29 cellular contexts compared by ENCODE assay signal in genomic region chr18:10558967-10559298, GRCh38.
"Had no signal": no experiment of that assay in that cellular context is flagged by ENCODE, and none has a peak within 500 bp of the region (broad histone marks: within the 10 kb centered on the region; RNA-seq: fewer than 3 reads in every experiment).

No MANE protein-coding gene starts in this region.

- H3K4me3 ChIP-seq: SJSA1 had no signal

- H3K4me2 ChIP-seq: SK-N-SH had no signal

- ATAC-seq: activated CD4-positive, alpha-beta T cell treated with anti-CD3 and anti-CD28 coated beads for 36 hours; activated T-cell treated with anti-CD3 and anti-CD28 coated beads, Interleukin-2, amount 50 U/mL, for 4 hours; PC-3 had no signal

- DNase-seq: activated CD4-positive, alpha-beta memory T cell treated with anti-CD3 and anti-CD28 coated beads for 36 hours; activated CD4-positive, alpha-beta T cell treated with anti-CD3 and anti-CD28 coated beads for 36 hours; activated CD4-positive, alpha-beta T cell treated with anti-CD3 and anti-CD28 coated beads, Interleukin-2, amount 50 U/mL, for 1 hour; activated CD8-positive, alpha-beta memory T cell treated with anti-CD3 and anti-CD28 coated beads, Interleukin-2, amount 50 U/mL, for 4 hours; activated naive CD4-positive, alpha-beta T cell; activated naive CD4-positive, alpha-beta T cell treated with anti-CD3 and anti-CD28 coated beads, Interleukin-2, amount 50 U/mL, for 16 hours; activated naive CD8-positive, alpha-beta T cell treated with anti-CD3 and anti-CD28 coated beads for 36 hours; activated T-cell treated with anti-CD3 and anti-CD28 coated beads for 4 hours; activated T-cell treated with anti-CD3 and anti-CD28 coated beads, Interleukin-2, amount 50 U/mL, for 4 hours; amniotic stem cell; aorta; brain microvascular endothelial cell; central memory CD4-positive, alpha-beta T cell; NCI-H1105 treated with DMSO at 0.1 percent for 48 hours; NCI-H1436; NCI-H1694; NCI-H2029 treated with DMSO at 0.1 percent for 48 hours; NCI-H2107; NCI-H2171; NCI-H510A; NCI-H526; NCI-H748 treated with DMSO at 0.1 percent for 48 hours; NK-92 treated with Interleukin-12 subunit alpha and Interleukin-12 subunit beta, amount 100 ng/mL, for 24 hours; PC-3; SHP77 treated with DMSO at 0.1 percent for 48 hours; SK-N-SH had no signal

- FAIRE-seq: RCC 7860, TTC549 had no signal

- H3K27me3 ChIP-seq: brain microvascular endothelial cell, SJSA1 had no signal

- H3K9me3 ChIP-seq: SJSA1, SK-N-SH had no signal

- H3K27ac ChIP-seq: brain microvascular endothelial cell, SJSA1 had no signal

- H3K9ac ChIP-seq: SK-N-SH had no signal

- H3K4me1 ChIP-seq: SJSA1 had no signal
